ENCODE assay signal across 16 cellular contexts in the genomic region with DNA sequence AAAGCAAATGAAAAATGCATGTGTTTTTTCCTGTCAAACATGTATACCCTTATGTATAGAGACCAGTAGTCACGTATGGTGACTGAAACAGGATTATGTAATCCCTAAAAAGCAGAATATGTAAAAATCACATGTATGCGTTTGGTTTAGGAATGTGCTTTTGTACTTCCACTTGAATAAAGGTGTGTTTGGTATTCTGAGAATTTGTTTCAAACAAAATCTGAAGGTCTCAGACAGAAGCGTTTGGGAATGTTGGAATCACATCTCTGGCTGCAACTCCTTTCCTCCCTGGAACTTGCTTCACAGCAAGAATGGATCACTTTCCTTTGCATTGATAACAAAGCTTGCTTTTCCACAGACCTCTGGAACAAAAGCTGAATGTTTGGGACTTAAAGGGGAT. TPM values are rescaled to one million over a fixed set of nuclear protein-coding genes. Genes with fewer than 3 reads are reported as not detected.
DNase-seq lines count a peak whose midpoint lies in the region; ATAC-seq and TF ChIP-seq lines count a peak whose summit lies in the region.
"Had no signal": no experiment of that assay in that cellular context is flagged by ENCODE, and none has a peak within 500 bp of the region (broad histone marks: within the 10 kb centered on the region; RNA-seq: fewer than 3 reads in every experiment).

No MANE protein-coding gene starts in this region.

- no peak overlapping the region for H3K4me3 Mint-ChIP-seq in CD4-positive, alpha-beta T cell
- H3K4me3 Mint-ChIP-seq in progenitor cell of endocrine pancreas (ENCODE audit: low read depth), result no peak overlapping the region
- H3K4me3 Mint-ChIP-seq: CD4-positive, alpha-beta memory T cell had no signal

- H3K4me3 ChIP-seq in HUES64 (ENCODE audit: low read length), result no peak overlapping the region
- no peak overlapping the region for H3K4me3 ChIP-seq in lower lobe of right lung
- H3K4me3 ChIP-seq: BLaER1 treated with 17β-estradiol and CSF1 and Interleukin-3, amounts not matched to agents 10 nM and 100 nM had no signal

- no peaks in the 10 kb centered on the region for H3K27me3 ChIP-seq in CD4-positive, alpha-beta T cell (ENCODE audit: control insufficient read depth, insufficient read depth, low read length)
- no peaks in the 10 kb centered on the region for H3K27me3 ChIP-seq in HUES64 (ENCODE audit: insufficient read depth, low read length)
- no peaks in the 10 kb centered on the region for H3K27me3 ChIP-seq in lower lobe of right lung (ENCODE audit: low read depth)
- H3K27me3 ChIP-seq: BLaER1 treated with 17β-estradiol and CSF1 and Interleukin-3, amounts not matched to agents 10 nM and 100 nM had no signal

- H3K36me3 ChIP-seq in HUES64 (ENCODE audit: insufficient read depth, low read length) (peaks cover 34% of the 10 kb centered on the region), lower lobe of right lung (peaks cover 26% of the 10 kb centered on the region)

- POLR2A ChIA-PET in CD4-positive, alpha-beta T cell (lab: Charles Lee), result no interaction called here

- ATAC-seq in CD4-positive, alpha-beta T cell (ENCODE audit: poor library complexity), result no peak
- ATAC-seq in lower lobe of right lung (peak; percentile 4 to 5), GM21360 (IDR thresholded peaks at IDR 0.05; ENCODE audit: unreplicated experiment) (no peak)
- no peak for ATAC-seq in stimulated activated naive CD8-positive, alpha-beta T cell treated with anti-CD3 and anti-CD28 coated beads, Interleukin-15, Interleukin-2, amounts not matched to agents 100 U/mL and 50 U/mL, for 24 hours
- ATAC-seq: HCT116 had no signal

- TF ChIP-seq CTCF in CD4-positive, alpha-beta T cell (IDR thresholded peaks at IDR 0.05), result no peak
- TF ChIP-seq CTCF in lower lobe of right lung (IDR thresholded peaks at IDR 0.05), result no peak
- TF ChIP-seq CTCF in progenitor cell of endocrine pancreas (IDR thresholded peaks at IDR 0.05; ENCODE audit: unreplicated experiment), result no peak

- H3K36me3 Mint-ChIP-seq in CD4-positive, alpha-beta T cell (ENCODE audit: low read depth), result peaks cover 28% of the 10 kb centered on the region
- H3K36me3 Mint-ChIP-seq in progenitor cell of endocrine pancreas (ENCODE audit: insufficient read depth), result peaks cover 10% of the 10 kb centered on the region

- CTCF ChIA-PET in CD4-positive, alpha-beta T cell (lab: Charles Lee), result no interaction called here

- H3K9me3 Mint-ChIP-seq in CD4-positive, alpha-beta T cell, result no peaks in the 10 kb centered on the region
- H3K9me3 Mint-ChIP-seq in progenitor cell of endocrine pancreas (ENCODE audit: low read depth), result no peaks in the 10 kb centered on the region
- H3K9me3 Mint-ChIP-seq: CD4-positive, alpha-beta memory T cell had no signal

- peaks cover 24% of the 10 kb centered on the region for H3K4me1 Mint-ChIP-seq in CD4-positive, alpha-beta T cell (ENCODE audit: low read depth)
- peaks cover 2% of the 10 kb centered on the region for H3K4me1 Mint-ChIP-seq in progenitor cell of endocrine pancreas (ENCODE audit: low read depth)

- H3K4me1 ChIP-seq in HUES64 (ENCODE audit: insufficient read depth, low read length), result peaks cover 17% of the 10 kb centered on the region
- peaks cover 13% of the 10 kb centered on the region for H3K4me1 ChIP-seq in lower lobe of right lung

- no peaks in the 10 kb centered on the region for H3K9me3 ChIP-seq in CD4-positive, alpha-beta T cell (ENCODE audit: control insufficient read depth, low read length)
- H3K9me3 ChIP-seq in HUES64 (ENCODE audit: insufficient read depth, low read depth, low read length), result no peaks in the 10 kb centered on the region
- H3K9me3 ChIP-seq in lower lobe of right lung, result no peaks in the 10 kb centered on the region
- H3K9me3 ChIP-seq: BLaER1 treated with 17β-estradiol and CSF1 and Interleukin-3, amounts not matched to agents 10 nM and 100 nM had no signal

- H3K9ac ChIP-seq in HUES64 (ENCODE audit: low read depth, low read length), result peak overlapping the region; percentile 37
- H3K9ac ChIP-seq: BLaER1 treated with 17β-estradiol and CSF1 and Interleukin-3, amounts not matched to agents 10 nM and 100 nM had no signal

- intact Hi-C loops in CD4-positive, alpha-beta T cell (cut with DNase I, micrococcal nuclease), result no loop called here
- intact Hi-C loops in lower lobe of right lung (cut with DNase I), result no loop called here

- H3K27ac ChIP-seq in CD4-positive, alpha-beta T cell (ENCODE audit: low read depth, low read length), result no peak overlapping the region
- peak overlapping the region; percentile 71 for H3K27ac ChIP-seq in HUES64 (ENCODE audit: low read depth, low read length)
- peak overlapping the region; percentile 19 for H3K27ac ChIP-seq in lower lobe of right lung
- H3K27ac ChIP-seq: BLaER1 treated with 17β-estradiol and CSF1 and Interleukin-3, amounts not matched to agents 10 nM and 100 nM had no signal

- no peak for DNase-seq in CD4-positive, alpha-beta T cell
- DNase-seq in lower lobe of right lung (no peak), progenitor cell of endocrine pancreas (ENCODE audit: low spot score, unreplicated experiment) (no peak), iPS-NIHi11 (ENCODE audit: low spot score) (no peak)
- DNase-seq in stimulated activated naive CD8-positive, alpha-beta T cell treated with anti-CD3 and anti-CD28 coated beads, Interleukin-15, Interleukin-2, amounts not matched to agents 100 U/mL and 50 U/mL, for 24 hours, result no peak
- DNase-seq in effector CD4-positive, alpha-beta T cell, result no peak
- DNase-seq: ACHN; CD4-positive, alpha-beta memory T cell; DMS153; DMS79 treated with DMSO at 0.1 percent for 48 hours; EL had no signal

- H3K27me3 Mint-ChIP-seq in CD4-positive, alpha-beta T cell, result no peaks in the 10 kb centered on the region
- H3K27me3 Mint-ChIP-seq in progenitor cell of endocrine pancreas, result no peaks in the 10 kb centered on the region
- H3K27me3 Mint-ChIP-seq: CD4-positive, alpha-beta memory T cell had no signal

- 78% methylated on average over 3 of the region's 3 CpGs for WGBS in HUES64

- H3K27ac Mint-ChIP-seq in CD4-positive, alpha-beta T cell, result peak overlapping the region; percentile 55
- peak overlapping the region; percentile 37 for H3K27ac Mint-ChIP-seq in progenitor cell of endocrine pancreas

RNA-seq across cellular contexts. Expression of gene ZNF655, which starts 17.8 kb away (rescaled TPM):
- 100 to 1,000 TPM; 145 to 146 TPM for total RNA-seq in CD4-positive, alpha-beta T cell
- 35.0 TPM for polyA plus RNA-seq in HUES64 (2013, experiment 1 of 2)
- polyA plus RNA-seq in HUES64 (2013, experiment 2 of 2), result 34.2 TPM
- total RNA-seq in lower lobe of right lung (71.6 TPM), progenitor cell of endocrine pancreas (70.9 and 72.6 TPM in 2 replicates)

RNA-seq across cellular contexts. Expression of gene TMEM225B, which starts 21.8 kb away (rescaled TPM):
- 1 to 10 TPM; 1.0 TPM for total RNA-seq in CD4-positive, alpha-beta T cell
- not detected for polyA plus RNA-seq in HUES64 (2013, experiment 1 of 2)
- polyA plus RNA-seq in HUES64 (2013, experiment 2 of 2), result 0.32 TPM
- total RNA-seq in lower lobe of right lung (0.30 TPM), progenitor cell of endocrine pancreas (0.91 and 1.4 TPM in 2 replicates)
- total RNA-seq: A172 had no signal

RNA-seq across cellular contexts. Expression of gene FAM200A, which starts 24.3 kb away (rescaled TPM):
- total RNA-seq in CD4-positive, alpha-beta T cell, result 1 to 10 TPM; 1.5 to 1.8 TPM
- polyA plus RNA-seq in HUES64 (2013, experiment 1 of 2), result 8.4 TPM
- 10.3 TPM for polyA plus RNA-seq in HUES64 (2013, experiment 2 of 2)
- total RNA-seq in lower lobe of right lung, result 6.7 TPM
- 12.5 and 12.9 TPM in 2 replicates for total RNA-seq in progenitor cell of endocrine pancreas

RNA-seq across cellular contexts. Expression of gene ZSCAN25, which starts 40.5 kb away (rescaled TPM):
- 10 to 100 TPM; 41.5 to 44.2 TPM for total RNA-seq in CD4-positive, alpha-beta T cell
- polyA plus RNA-seq in HUES64 (2013, experiment 1 of 2), result 8.9 TPM
- polyA plus RNA-seq in HUES64 (2013, experiment 2 of 2), result 9.2 TPM
- total RNA-seq in lower lobe of right lung (16.5 TPM), progenitor cell of endocrine pancreas (26.4 and 27.9 TPM in 2 replicates)

Comparison
In these comparisons a context has a peak if more than half of its experiments do, and no peak if none do; other contexts are left out.
1. ATAC-seq: peak in lower lobe of right lung (2 of 2); none in CD4-positive, alpha-beta T cell (single experiment), GM21360 (single experiment) and stimulated activated naive CD8-positive, alpha-beta T cell treated with anti-CD3 and anti-CD28 coated beads, Interleukin-15, Interleukin-2, amounts not matched to agents 100 U/mL and 50 U/mL, for 24 hours (single experiment).